Comparison of ENCODE assay signal across 21 cellular contexts in the genomic region with DNA sequence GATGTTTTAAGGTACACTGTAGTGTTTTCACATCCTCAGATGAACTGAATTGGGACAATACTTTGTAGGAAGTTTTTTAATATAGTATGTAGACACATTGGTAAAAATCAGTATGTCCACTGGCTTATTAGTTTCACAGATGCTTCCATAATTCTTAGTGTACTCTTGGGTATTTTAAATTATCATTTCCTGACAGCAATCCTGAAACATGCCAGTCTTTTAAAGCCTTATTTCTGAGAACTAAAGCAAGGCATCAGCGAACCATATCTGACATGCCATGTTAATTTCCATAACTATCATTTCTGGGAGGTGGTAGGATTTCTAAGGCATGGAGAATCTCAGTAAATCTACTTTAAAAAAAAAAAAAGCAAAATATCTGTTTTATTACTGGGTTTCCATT.
"Had no signal": no experiment of that assay in that cellular context is flagged by ENCODE, and none has a peak within 500 bp of the region (broad histone marks: within the 10 kb centered on the region; RNA-seq: fewer than 3 reads in every experiment).

No MANE protein-coding gene starts in this region.

- H3K27ac Mint-ChIP-seq: activated CD4-positive, alpha-beta memory T cell treated with anti-CD3 and anti-CD28 coated beads for 36 hours; activated naive CD8-positive, alpha-beta T cell treated with anti-CD3 and anti-CD28 coated beads for 36 hours; memory B cell had no signal

- ATAC-seq: gastroesophageal sphincter, left colon had no signal

- H3K27me3 ChIP-seq: breast epithelium, colonic mucosa, dorsolateral prefrontal cortex, gastroesophageal sphincter, heart right ventricle, ovary, vagina had no signal

- H3K9me3 Mint-ChIP-seq: activated CD4-positive, alpha-beta memory T cell treated with anti-CD3 and anti-CD28 coated beads for 36 hours; activated naive CD8-positive, alpha-beta T cell treated with anti-CD3 and anti-CD28 coated beads for 36 hours; central memory CD8-positive, alpha-beta T cell; memory B cell; type B pancreatic cell had no signal

- H3K9me3 ChIP-seq: breast epithelium, colonic mucosa, gastroesophageal sphincter, ovary, prostate gland, thoracic aorta, vagina had no signal

- H3K4me1 ChIP-seq: breast epithelium, colonic mucosa, gastroesophageal sphincter, prostate gland, vagina had no signal

- H3K4me3 ChIP-seq: breast epithelium, colonic mucosa, gastroesophageal sphincter, heart right ventricle, ovary, prostate gland, thoracic aorta, vagina had no signal

- H3K27me3 Mint-ChIP-seq: activated CD4-positive, alpha-beta memory T cell treated with anti-CD3 and anti-CD28 coated beads for 36 hours; activated naive CD8-positive, alpha-beta T cell treated with anti-CD3 and anti-CD28 coated beads for 36 hours; central memory CD8-positive, alpha-beta T cell; memory B cell; type B pancreatic cell had no signal

- H3K36me3 ChIP-seq: breast epithelium, colonic mucosa, gastroesophageal sphincter, ovary, prostate gland, thoracic aorta had no signal

- H3K27ac ChIP-seq: colonic mucosa, epithelial cell of prostate, gastroesophageal sphincter, heart right ventricle, ovary, prostate gland, thoracic aorta, vagina had no signal

- DNase-seq: activated CD4-positive, alpha-beta memory T cell treated with anti-CD3 and anti-CD28 coated beads for 36 hours; activated CD4-positive, alpha-beta T cell treated with anti-CD3 and anti-CD28 coated beads for 48 hours; activated naive CD4-positive, alpha-beta T cell treated with Interleukin-2 at 50 U/mL for 16 hours; activated naive CD8-positive, alpha-beta T cell treated with anti-CD3 and anti-CD28 coated beads for 36 hours; activated T-cell treated with anti-CD3 and anti-CD28 coated beads, Interleukin-2, amount 50 U/mL, for 48 hours; colonic mucosa; dorsolateral prefrontal cortex; heart right ventricle; left colon; ovary; stimulated activated CD4-positive, alpha-beta T cell treated with anti-CD3 and anti-CD28 coated beads, Interleukin-4, amount 100 ng/mL, for 1 hour; stimulated activated naive CD4-positive, alpha-beta T cell had no signal

- H3K4me1 Mint-ChIP-seq: central memory CD8-positive, alpha-beta T cell had no signal

- H3K4me3 Mint-ChIP-seq: activated CD4-positive, alpha-beta memory T cell treated with anti-CD3 and anti-CD28 coated beads for 36 hours; activated naive CD8-positive, alpha-beta T cell treated with anti-CD3 and anti-CD28 coated beads for 36 hours; central memory CD8-positive, alpha-beta T cell; memory B cell had no signal
